In genomic region chr20:61178431-61179080, GRCh38 we compare ENCODE assay signal across 25 cellular contexts.
"Had no signal": no experiment of that assay in that cellular context is flagged by ENCODE, and none has a peak within 500 bp of the region (broad histone marks: within the 10 kb centered on the region; RNA-seq: fewer than 3 reads in every experiment).

No MANE protein-coding gene starts in this region.

- ATAC-seq: activated CD4-positive, alpha-beta T cell treated with anti-CD3 and anti-CD28 coated beads for 36 hours; activated naive CD4-positive, alpha-beta T cell treated with anti-CD3 and anti-CD28 coated beads, Interleukin-2, amount 50 U/mL, for 72 hours; heart right ventricle; psoas muscle; stimulated activated naive B cell treated with anti-CD40 and anti-IgM and Interleukin-4, amounts not matched to agents 10 μg/mL and 1 μg/mL and 100 μg/mL, for 72 hours; WTC11 had no signal

- H3K4me1 Mint-ChIP-seq: activated CD4-positive, alpha-beta T cell treated with anti-CD3 and anti-CD28 coated beads for 36 hours; immature natural killer cell; mesothelial cell of epicardium; stimulated activated naive B cell treated with anti-CD40 and anti-IgM and Interleukin-4, amounts not matched to agents 10 μg/mL and 1 μg/mL and 100 μg/mL, for 72 hours had no signal

- H3K27ac Mint-ChIP-seq: activated CD4-positive, alpha-beta memory T cell treated with anti-CD3 and anti-CD28 coated beads for 36 hours; activated CD4-positive, alpha-beta T cell treated with anti-CD3 and anti-CD28 coated beads for 36 hours; activated naive CD4-positive, alpha-beta T cell treated with anti-CD3 and anti-CD28 coated beads, Interleukin-2, amount 50 U/mL, for 72 hours; activated T-helper 1 cell treated with anti-CD3 and anti-CD28 coated beads, Interleukin-12 subunit alpha, Interleukin-12 subunit beta, Interleukin-2, Interleukin-4 antibody, amounts not matched to agents 30 ng/mL and 10 ng/mL and 1 ng/mL, durations not matched to agents 14 hours and 24 hours and 36 hours; dendritic cell treated with granulocyte-macrophage colony-stimulating factor and Interleukin-4, amounts not matched to agents 40 ng/mL and 50 ng/mL, for 4 days; immature natural killer cell; mesothelial cell of epicardium; stimulated activated naive B cell treated with anti-CD40 and anti-IgM and Interleukin-4, amounts not matched to agents 10 μg/mL and 1 μg/mL and 100 μg/mL, for 72 hours; WTC11 had no signal

- DNase-seq: activated CD4-positive, alpha-beta memory T cell treated with anti-CD3 and anti-CD28 coated beads for 36 hours; activated CD4-positive, alpha-beta T cell treated with anti-CD3 and anti-CD28 coated beads for 36 hours; activated gamma-delta T cell treated with Interleukin-2 at 50 U/mL for 16 hours; activated T-cell treated with anti-CD3 and anti-CD28 coated beads for 4 hours; adrenal gland; effector CD8-positive, alpha-beta T cell; esophagus squamous epithelium; heart right ventricle; immature natural killer cell; psoas muscle; sigmoid colon; spleen; stimulated activated naive B cell treated with anti-CD40 and anti-IgM and Interleukin-4, amounts not matched to agents 10 μg/mL and 1 μg/mL and 100 μg/mL, for 72 hours; SW 1271 had no signal

- H3K36me3 ChIP-seq: adrenal gland, breast epithelium, esophagus squamous epithelium, heart right ventricle, sigmoid colon, spleen, thoracic aorta had no signal

- H3K4me3 ChIP-seq: adrenal gland, breast epithelium, esophagus squamous epithelium, heart right ventricle, lung, psoas muscle, sigmoid colon, spleen, thoracic aorta had no signal

- FAIRE-seq: astrocyte, endothelial cell of umbilical vein, urothelium cell line had no signal

- H3K4me3 Mint-ChIP-seq: activated CD4-positive, alpha-beta memory T cell treated with anti-CD3 and anti-CD28 coated beads for 36 hours; activated CD4-positive, alpha-beta T cell treated with anti-CD3 and anti-CD28 coated beads for 36 hours; activated T-helper 1 cell treated with anti-CD3 and anti-CD28 coated beads, Interleukin-12 subunit alpha, Interleukin-12 subunit beta, Interleukin-2, Interleukin-4 antibody, amounts not matched to agents 30 ng/mL and 10 ng/mL and 1 ng/mL, durations not matched to agents 14 hours and 24 hours and 36 hours; dendritic cell treated with granulocyte-macrophage colony-stimulating factor and Interleukin-4, amounts not matched to agents 40 ng/mL and 50 ng/mL, for 4 days; immature natural killer cell; mesothelial cell of epicardium; stimulated activated naive B cell treated with anti-CD40 and anti-IgM and Interleukin-4, amounts not matched to agents 10 μg/mL and 1 μg/mL and 100 μg/mL, for 72 hours; WTC11 had no signal

- H3K27ac ChIP-seq: adrenal gland, breast epithelium, esophagus squamous epithelium, heart right ventricle, psoas muscle, sigmoid colon, spleen, thoracic aorta had no signal

- H3K9me3 Mint-ChIP-seq: activated CD4-positive, alpha-beta memory T cell treated with anti-CD3 and anti-CD28 coated beads for 36 hours; activated naive CD4-positive, alpha-beta T cell treated with anti-CD3 and anti-CD28 coated beads, Interleukin-2, amount 50 U/mL, for 72 hours; activated T-helper 1 cell treated with anti-CD3 and anti-CD28 coated beads, Interleukin-12 subunit alpha, Interleukin-12 subunit beta, Interleukin-2, Interleukin-4 antibody, amounts not matched to agents 30 ng/mL and 10 ng/mL and 1 ng/mL, durations not matched to agents 14 hours and 24 hours and 36 hours; dendritic cell treated with granulocyte-macrophage colony-stimulating factor and Interleukin-4, amounts not matched to agents 40 ng/mL and 50 ng/mL, for 4 days; immature natural killer cell; mesothelial cell of epicardium; stimulated activated naive B cell treated with anti-CD40 and anti-IgM and Interleukin-4, amounts not matched to agents 10 μg/mL and 1 μg/mL and 100 μg/mL, for 72 hours had no signal

- H3K27me3 Mint-ChIP-seq: activated CD4-positive, alpha-beta memory T cell treated with anti-CD3 and anti-CD28 coated beads for 36 hours; activated CD4-positive, alpha-beta T cell treated with anti-CD3 and anti-CD28 coated beads for 36 hours had no signal

- H3K36me3 Mint-ChIP-seq: activated CD4-positive, alpha-beta memory T cell treated with anti-CD3 and anti-CD28 coated beads for 36 hours; activated naive CD4-positive, alpha-beta T cell treated with anti-CD3 and anti-CD28 coated beads, Interleukin-2, amount 50 U/mL, for 72 hours; immature natural killer cell; mesothelial cell of epicardium; stimulated activated naive B cell treated with anti-CD40 and anti-IgM and Interleukin-4, amounts not matched to agents 10 μg/mL and 1 μg/mL and 100 μg/mL, for 72 hours had no signal

- H3K9me3 ChIP-seq: adrenal gland, breast epithelium, esophagus squamous epithelium, heart right ventricle, psoas muscle, sigmoid colon, thoracic aorta had no signal

- H3K4me1 ChIP-seq: adrenal gland, breast epithelium, esophagus squamous epithelium, heart right ventricle, psoas muscle, sigmoid colon, spleen had no signal
